ENCODE assay signal across 18 cellular contexts in the genomic region with DNA sequence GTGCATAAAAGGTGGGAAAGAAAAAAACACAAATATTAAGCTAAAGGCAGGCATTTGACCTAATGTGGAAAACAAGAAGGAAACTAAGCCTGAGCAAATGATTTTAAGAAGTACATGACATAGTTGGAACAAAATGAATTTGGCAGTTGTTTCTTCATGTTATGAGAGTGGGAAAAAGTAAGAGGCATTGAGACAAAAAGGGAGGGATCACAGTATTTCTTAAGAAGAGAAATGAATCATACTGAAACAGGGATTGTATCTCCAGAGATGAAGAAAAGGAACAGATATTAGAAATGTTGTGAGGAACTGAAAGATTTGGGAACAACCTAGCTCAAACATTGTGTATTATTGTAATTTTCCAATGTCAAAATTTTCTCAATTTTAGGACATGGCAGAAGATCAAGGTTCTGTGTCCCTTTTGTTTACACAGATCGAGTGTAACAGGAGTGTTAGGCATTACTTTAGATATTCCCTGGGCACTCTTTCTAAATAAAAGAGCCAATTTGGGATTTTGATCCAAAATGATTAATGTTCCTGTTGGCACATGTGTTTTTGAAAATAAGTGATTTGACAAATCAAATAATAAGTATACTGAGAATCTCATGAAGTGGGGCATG.
DNase-seq lines count a peak whose midpoint lies in the region; ATAC-seq and TF ChIP-seq lines count a peak whose summit lies in the region.
"Had no signal": no experiment of that assay in that cellular context is flagged by ENCODE, and none has a peak within 500 bp of the region (broad histone marks: within the 10 kb centered on the region; RNA-seq: fewer than 3 reads in every experiment).

No MANE protein-coding gene starts in this region.

- H3K27ac Mint-ChIP-seq in CD14-positive monocyte (peak overlapping the region; percentile 50 to 88 (median 76)), nephron (peak overlapping the region in 2 of 3 experiments; percentile 6 to 49)
- H3K27ac Mint-ChIP-seq: activated naive CD4-positive, alpha-beta T cell treated with anti-CD3 and anti-CD28 coated beads for 36 hours; natural killer cell treated with Interleukin-12 subunit alpha and Interleukin-12 subunit beta and Interleukin-15 and Interleukin-18, amount 100 ng/mL, for 72 hours had no signal

- H3K9me3 Mint-ChIP-seq in CD14-positive monocyte (no peaks in the 10 kb centered on the region), nephron (no peaks in the 10 kb centered on the region)
- H3K9me3 Mint-ChIP-seq: activated naive CD4-positive, alpha-beta T cell treated with anti-CD3 and anti-CD28 coated beads for 36 hours had no signal

- H3K9me3 ChIP-seq in adrenal gland (replicated peaks in 1 of 3): no peaks in the 10 kb centered on the region

- H3K27ac ChIP-seq in adrenal gland: no peak overlapping the region
- H3K27ac ChIP-seq: cardiac muscle cell, epithelial cell of prostate had no signal

- intact Hi-C loops in CD14-positive monocyte (cut with micrococcal nuclease): no loop called here
- intact Hi-C loops in adrenal gland (cut with DNase I): no loop called here

- no peaks in the 10 kb centered on the region for H3K4me1 ChIP-seq in adrenal gland (replicated peaks in 1 of 2)

- no peaks in the 10 kb centered on the region for H3K27me3 ChIP-seq in adrenal gland
- H3K27me3 ChIP-seq: cardiac muscle cell had no signal

- DNase-seq in CD14-positive monocyte (ENCODE audit: low spot score) (no peak), SIG-M5 (lab: John Stamatoyannopoulos, UW) (peak; percentile 60), adrenal gland (no peak)
- DNase-seq in stimulated activated CD4-positive, alpha-beta T cell treated with anti-CD3 and anti-CD28 coated beads, Interleukin-2, amount 100 ng/mL, for 24 hours: no peak
- no peak for DNase-seq in activated CD8-positive, alpha-beta memory T cell treated with anti-CD3 and anti-CD28 coated beads for 24 hours
- DNase-seq: activated naive CD4-positive, alpha-beta T cell treated with anti-CD3 and anti-CD28 coated beads for 36 hours; H7; KBM-7; NCI-H1436 treated with DMSO at 0.1 percent for 48 hours; NCI-H345; stimulated activated CD4-positive, alpha-beta T cell treated with anti-CD3 and anti-CD28 coated beads, Interleukin-4, amount 100 ng/mL, for 4 hours had no signal

- H3K36me3 ChIP-seq in adrenal gland (replicated peaks in 1 of 2): no peaks in the 10 kb centered on the region
- H3K36me3 ChIP-seq: cardiac muscle cell had no signal

- peak; percentile 41 for ATAC-seq in esophagus mucosa
- ATAC-seq in GM19324 (IDR thresholded peaks at IDR 0.05; ENCODE audit: low FRiP score, unreplicated experiment): no peak
- ATAC-seq: natural killer cell treated with Interleukin-12 subunit alpha and Interleukin-12 subunit beta and Interleukin-15 and Interleukin-18, amount 100 ng/mL, for 72 hours had no signal

- TF ChIP-seq POLR2A in adrenal gland (IDR thresholded peaks at IDR 0.05): no peak

- H3K27me3 Mint-ChIP-seq in CD14-positive monocyte (ENCODE audit: low read depth in 3 of 3): no peaks in the 10 kb centered on the region
- H3K27me3 Mint-ChIP-seq in nephron (ENCODE audit: low read depth): no peaks in the 10 kb centered on the region
- H3K27me3 Mint-ChIP-seq: natural killer cell treated with Interleukin-12 subunit alpha and Interleukin-12 subunit beta and Interleukin-15 and Interleukin-18, amount 100 ng/mL, for 72 hours had no signal

- H3K36me3 Mint-ChIP-seq in CD14-positive monocyte: peaks cover 6 to 19% of the 10 kb centered on the region in 2 donors
- no peaks in the 10 kb centered on the region for H3K36me3 Mint-ChIP-seq in nephron (ENCODE audit: low read depth)
- H3K36me3 Mint-ChIP-seq: natural killer cell treated with Interleukin-12 subunit alpha and Interleukin-12 subunit beta and Interleukin-15 and Interleukin-18, amount 100 ng/mL, for 72 hours had no signal

- no peak overlapping the region for H3K4me3 ChIP-seq in adrenal gland
- H3K4me3 ChIP-seq: cardiac muscle cell, lung had no signal

- WGBS in adrenal gland, 4 donors: 28 to 39% (median 34%) methylated on average over 1 of the region's 1 CpG

- TF ChIP-seq CTCF in CD14-positive monocyte (IDR thresholded peaks at IDR 0.05): no peak
- TF ChIP-seq CTCF in nephron (IDR thresholded peaks at IDR 0.05; ENCODE audit: unreplicated experiment in 3 of 3): no peak
- TF ChIP-seq CTCF in adrenal gland (IDR thresholded peaks at IDR 0.05): no peak

- H3K4me3 Mint-ChIP-seq in CD14-positive monocyte (peak overlapping the region in 1 of 2 donors; percentile 71), nephron (peak overlapping the region in 1 of 3 experiments; percentile 9)
- H3K4me3 Mint-ChIP-seq: activated naive CD4-positive, alpha-beta T cell treated with anti-CD3 and anti-CD28 coated beads for 36 hours; natural killer cell treated with Interleukin-12 subunit alpha and Interleukin-12 subunit beta and Interleukin-15 and Interleukin-18, amount 100 ng/mL, for 72 hours had no signal

- peaks cover 22% of the 10 kb centered on the region for H3K4me1 Mint-ChIP-seq in CD14-positive monocyte
- peaks cover 29% of the 10 kb centered on the region for H3K4me1 Mint-ChIP-seq in nephron
